ENCODE assay signal across 14 cellular contexts in the genomic region with DNA sequence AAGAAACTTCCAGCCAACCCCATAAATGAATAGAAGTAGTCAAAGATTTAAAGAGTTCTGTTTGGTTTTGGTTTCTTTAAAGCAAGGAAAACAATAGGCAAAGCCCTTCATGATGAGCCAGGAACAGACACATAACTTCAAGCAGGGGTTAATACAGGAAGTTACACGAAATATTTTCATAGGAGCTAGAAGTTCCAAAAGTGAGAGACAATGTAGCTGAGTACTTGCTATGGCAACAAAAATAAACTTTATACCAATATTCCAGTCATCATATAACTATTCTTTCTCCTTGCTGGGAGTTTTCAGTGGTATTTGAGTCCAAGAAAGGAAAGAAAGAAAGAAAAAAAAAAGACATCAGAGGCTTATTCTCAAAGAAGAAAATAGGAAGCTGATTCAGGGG. TPM values are rescaled to one million over a fixed set of nuclear protein-coding genes. Genes with fewer than 3 reads are reported as not detected.
DNase-seq lines count a peak whose midpoint lies in the region; ATAC-seq and TF ChIP-seq lines count a peak whose summit lies in the region.
"Had no signal": no experiment of that assay in that cellular context is flagged by ENCODE, and none has a peak within 500 bp of the region (broad histone marks: within the 10 kb centered on the region; RNA-seq: fewer than 3 reads in every experiment).

No MANE protein-coding gene starts in this region.

- no peaks in the 10 kb centered on the region for H3K9me3 Mint-ChIP-seq in MCF 10A (ENCODE audit: unreplicated experiment)
- no peaks in the 10 kb centered on the region for H3K9me3 Mint-ChIP-seq in activated CD4-positive, alpha-beta T cell treated with anti-CD3 and anti-CD28 coated beads, Interleukin-2, amount 10 ng/mL, durations not matched to agents 7 days and 5 days
- peaks cover 2% of the 10 kb centered on the region for H3K9me3 Mint-ChIP-seq in natural killer cell treated with Interleukin-12 subunit alpha and Interleukin-12 subunit beta and Interleukin-15 and Interleukin-18, amount 100 ng/mL, for 72 hours
- H3K9me3 Mint-ChIP-seq: endodermal cell had no signal

- peak overlapping the region; percentile 44 for H3K27ac Mint-ChIP-seq in MCF 10A (ENCODE audit: low read depth, unreplicated experiment)
- H3K27ac Mint-ChIP-seq in activated CD4-positive, alpha-beta T cell treated with anti-CD3 and anti-CD28 coated beads, Interleukin-2, amount 10 ng/mL, durations not matched to agents 7 days and 5 days: no peak overlapping the region
- H3K27ac Mint-ChIP-seq in natural killer cell treated with Interleukin-12 subunit alpha and Interleukin-12 subunit beta and Interleukin-15 and Interleukin-18, amount 100 ng/mL, for 72 hours: no peak overlapping the region
- H3K27ac Mint-ChIP-seq: endodermal cell, immature natural killer cell had no signal

- ATAC-seq in esophagus mucosa: no peak
- no peak for ATAC-seq in natural killer cell treated with Interleukin-12 subunit alpha and Interleukin-12 subunit beta and Interleukin-15 and Interleukin-18, amount 100 ng/mL, for 72 hours

- H3K36me3 ChIP-seq in skeletal muscle satellite cell (ENCODE audit: insufficient read depth, low read length): no peaks in the 10 kb centered on the region

- H3K4me3 Mint-ChIP-seq in MCF 10A (ENCODE audit: unreplicated experiment): no peak overlapping the region
- H3K4me3 Mint-ChIP-seq in activated CD4-positive, alpha-beta T cell treated with anti-CD3 and anti-CD28 coated beads, Interleukin-2, amount 10 ng/mL, durations not matched to agents 7 days and 5 days: no peak overlapping the region
- H3K4me3 Mint-ChIP-seq in natural killer cell treated with Interleukin-12 subunit alpha and Interleukin-12 subunit beta and Interleukin-15 and Interleukin-18, amount 100 ng/mL, for 72 hours: no peak overlapping the region
- H3K4me3 Mint-ChIP-seq: endodermal cell, immature natural killer cell had no signal

- peaks cover 7% of the 10 kb centered on the region for H3K36me3 Mint-ChIP-seq in MCF 10A (ENCODE audit: insufficient read depth, unreplicated experiment)
- H3K36me3 Mint-ChIP-seq in activated CD4-positive, alpha-beta T cell treated with anti-CD3 and anti-CD28 coated beads, Interleukin-2, amount 10 ng/mL, durations not matched to agents 7 days and 5 days (ENCODE audit: low read depth): no peaks in the 10 kb centered on the region
- no peaks in the 10 kb centered on the region for H3K36me3 Mint-ChIP-seq in natural killer cell treated with Interleukin-12 subunit alpha and Interleukin-12 subunit beta and Interleukin-15 and Interleukin-18, amount 100 ng/mL, for 72 hours
- H3K36me3 Mint-ChIP-seq: immature natural killer cell had no signal

- peak overlapping the region; percentile 48 for H3K9ac ChIP-seq in skeletal muscle satellite cell (ENCODE audit: low read depth, low read length)

- no peaks in the 10 kb centered on the region for H3K27me3 Mint-ChIP-seq in MCF 10A (ENCODE audit: insufficient read depth, unreplicated experiment)
- peaks cover 2% of the 10 kb centered on the region for H3K27me3 Mint-ChIP-seq in activated CD4-positive, alpha-beta T cell treated with anti-CD3 and anti-CD28 coated beads, Interleukin-2, amount 10 ng/mL, durations not matched to agents 7 days and 5 days
- H3K27me3 Mint-ChIP-seq in natural killer cell treated with Interleukin-12 subunit alpha and Interleukin-12 subunit beta and Interleukin-15 and Interleukin-18, amount 100 ng/mL, for 72 hours: peaks cover 0 to 6% of the 10 kb centered on the region in 2 donors
- H3K27me3 Mint-ChIP-seq: progenitor cell of endocrine pancreas had no signal

- DNase-seq in GM03348 (ENCODE audit: low spot score) (peak; percentile 10), MCF 10A (ENCODE audit: unreplicated experiment) (no peak), kidney glomerular epithelial cell (lab: John Stamatoyannopoulos, UW) (peak; percentile 18), NCI-H2171 (lab: John Stamatoyannopoulos, UW) (no peak)
- no peak for DNase-seq in activated CD4-positive, alpha-beta T cell treated with anti-CD3 and anti-CD28 coated beads, Interleukin-2, amount 10 ng/mL, durations not matched to agents 7 days and 5 days
- no peak for DNase-seq in natural killer cell treated with Interleukin-12 subunit alpha and Interleukin-12 subunit beta and Interleukin-15 and Interleukin-18, amount 100 ng/mL, for 72 hours (ENCODE audit: low spot score)
- DNase-seq: activated CD4-positive, alpha-beta T cell treated with anti-CD3 and anti-CD28 coated beads for 48 hours; activated gamma-delta T cell; C1 segment of cervical spinal cord; endodermal cell; immature natural killer cell had no signal

- no peak for TF ChIP-seq CTCF in MCF 10A (IDR thresholded peaks at IDR 0.05; ENCODE audit: unreplicated experiment)

- H3K4me1 ChIP-seq in skeletal muscle satellite cell (ENCODE audit: control insufficient read depth, insufficient read depth, low read length): peaks cover 13% of the 10 kb centered on the region

- POLR2A ChIA-PET in MCF 10A (lab: Yijun Ruan, JAX): interaction anchor here (0.5 to 1.4 kb wide), 4 partner anchors 51 to 1836 kb away, joined by 3 read pairs; no protein-coding TSS in a partner anchor
- POLR2A ChIA-PET in activated CD4-positive, alpha-beta T cell treated with anti-CD3 and anti-CD28 coated beads, Interleukin-2, amount 10 ng/mL, durations not matched to agents 7 days and 5 days (lab: Charles Lee): no interaction called here

- H3K9me3 ChIP-seq in skeletal muscle satellite cell (replicated peaks; ENCODE audit: low read length): no peaks in the 10 kb centered on the region

- CTCF ChIA-PET in MCF 10A (lab: Yijun Ruan, JAX): interaction anchor here (1.0 to 1.5 kb wide), 2 partner anchors 12 to 131 kb away, joined by 4 to 5 read pairs; no protein-coding TSS in a partner anchor
- CTCF ChIA-PET in activated CD4-positive, alpha-beta T cell treated with anti-CD3 and anti-CD28 coated beads, Interleukin-2, amount 10 ng/mL, durations not matched to agents 7 days and 5 days (lab: Charles Lee): interaction anchor here (0.6 kb wide), 2 partner anchors 66 to 175 kb away, joined by 3 read pairs; no protein-coding TSS in a partner anchor

- peaks cover 31% of the 10 kb centered on the region for H3K4me1 Mint-ChIP-seq in MCF 10A (ENCODE audit: insufficient read depth, unreplicated experiment)
- no peaks in the 10 kb centered on the region for H3K4me1 Mint-ChIP-seq in activated CD4-positive, alpha-beta T cell treated with anti-CD3 and anti-CD28 coated beads, Interleukin-2, amount 10 ng/mL, durations not matched to agents 7 days and 5 days
- no peaks in the 10 kb centered on the region for H3K4me1 Mint-ChIP-seq in natural killer cell treated with Interleukin-12 subunit alpha and Interleukin-12 subunit beta and Interleukin-15 and Interleukin-18, amount 100 ng/mL, for 72 hours (ENCODE audit: low read depth in 2 of 2)
- H3K4me1 Mint-ChIP-seq: immature natural killer cell had no signal

- intact Hi-C loops in MCF 10A (cut with micrococcal nuclease): no loop called here

- no TSS peak for BruUV-seq in MCF 10A (replicated peaks; lab: Mats Ljungman, UMichigan)

- H3K27me3 ChIP-seq in skeletal muscle satellite cell (ENCODE audit: control insufficient read depth, insufficient read depth, low read length): no peaks in the 10 kb centered on the region

- H3K4me3 ChIP-seq in skeletal muscle satellite cell (ENCODE audit: low read length): no peak overlapping the region

- peak overlapping the region; percentile 5 for H3K4me2 ChIP-seq in skeletal muscle satellite cell (ENCODE audit: low read length)

RNA-seq across cellular contexts. Expression of gene COBLL1, which starts 56.2 kb away (rescaled TPM):
- 37.1 and 47.0 TPM in 2 replicates for total RNA-seq in MCF 10A (2022)
- 3.1 and 7.6 TPM in 2 replicates for total RNA-seq in skeletal muscle satellite cell (2012; rRNA removed)
- not detected for total RNA-seq in activated CD4-positive, alpha-beta T cell treated with anti-CD3 and anti-CD28 coated beads, Interleukin-2, amount 10 ng/mL, durations not matched to agents 7 days and 5 days
- total RNA-seq in esophagus mucosa: 92.0 TPM
- 1 to 10 TPM in 1 of 2 donors, under 1 TPM in 1; 0.19 to 3.1 TPM for total RNA-seq in natural killer cell treated with Interleukin-12 subunit alpha and Interleukin-12 subunit beta and Interleukin-15 and Interleukin-18, amount 100 ng/mL, for 72 hours

Comparison
In these comparisons a context has a peak if more than half of its experiments do, and no peak if none do; other contexts are left out.
1. DNase-seq: peak in GM03348 (single experiment) and kidney glomerular epithelial cell (single experiment); none in MCF 10A (single experiment), activated CD4-positive, alpha-beta T cell treated with anti-CD3 and anti-CD28 coated beads, Interleukin-2, amount 10 ng/mL, durations not matched to agents 7 days and 5 days (single experiment), NCI-H2171 (single experiment) and natural killer cell treated with Interleukin-12 subunit alpha and Interleukin-12 subunit beta and Interleukin-15 and Interleukin-18, amount 100 ng/mL, for 72 hours (single experiment).